ENCODE assay signal across 1 cellular context in the genomic region with DNA sequence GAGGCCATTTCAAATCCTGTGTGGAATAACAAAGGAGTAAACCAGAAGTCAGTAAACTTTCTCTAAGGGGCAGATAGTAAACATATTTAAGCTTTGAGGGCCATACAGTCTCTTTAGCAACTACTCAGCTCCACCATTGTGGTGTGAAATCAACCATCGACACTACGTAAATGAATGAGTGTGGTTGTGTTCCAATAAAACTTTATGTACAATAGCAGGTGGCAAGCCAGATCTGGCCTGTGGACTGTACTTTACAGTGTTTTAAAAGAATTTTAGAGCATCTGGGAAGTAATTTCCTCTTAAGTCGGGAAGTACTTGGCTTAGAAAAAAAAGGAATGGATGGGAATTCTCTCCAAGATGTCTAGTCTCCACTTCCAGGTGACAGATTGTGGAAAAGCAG.
TF ChIP-seq lines count a peak whose summit lies in the region.

No MANE protein-coding gene starts in this region.

TF ChIP-seq in GM23338, 12 proteins besides CTCF, POLR2A, EP300 and RAD21 (continued from another document):
- TF ChIP-seq, protein P1, sequence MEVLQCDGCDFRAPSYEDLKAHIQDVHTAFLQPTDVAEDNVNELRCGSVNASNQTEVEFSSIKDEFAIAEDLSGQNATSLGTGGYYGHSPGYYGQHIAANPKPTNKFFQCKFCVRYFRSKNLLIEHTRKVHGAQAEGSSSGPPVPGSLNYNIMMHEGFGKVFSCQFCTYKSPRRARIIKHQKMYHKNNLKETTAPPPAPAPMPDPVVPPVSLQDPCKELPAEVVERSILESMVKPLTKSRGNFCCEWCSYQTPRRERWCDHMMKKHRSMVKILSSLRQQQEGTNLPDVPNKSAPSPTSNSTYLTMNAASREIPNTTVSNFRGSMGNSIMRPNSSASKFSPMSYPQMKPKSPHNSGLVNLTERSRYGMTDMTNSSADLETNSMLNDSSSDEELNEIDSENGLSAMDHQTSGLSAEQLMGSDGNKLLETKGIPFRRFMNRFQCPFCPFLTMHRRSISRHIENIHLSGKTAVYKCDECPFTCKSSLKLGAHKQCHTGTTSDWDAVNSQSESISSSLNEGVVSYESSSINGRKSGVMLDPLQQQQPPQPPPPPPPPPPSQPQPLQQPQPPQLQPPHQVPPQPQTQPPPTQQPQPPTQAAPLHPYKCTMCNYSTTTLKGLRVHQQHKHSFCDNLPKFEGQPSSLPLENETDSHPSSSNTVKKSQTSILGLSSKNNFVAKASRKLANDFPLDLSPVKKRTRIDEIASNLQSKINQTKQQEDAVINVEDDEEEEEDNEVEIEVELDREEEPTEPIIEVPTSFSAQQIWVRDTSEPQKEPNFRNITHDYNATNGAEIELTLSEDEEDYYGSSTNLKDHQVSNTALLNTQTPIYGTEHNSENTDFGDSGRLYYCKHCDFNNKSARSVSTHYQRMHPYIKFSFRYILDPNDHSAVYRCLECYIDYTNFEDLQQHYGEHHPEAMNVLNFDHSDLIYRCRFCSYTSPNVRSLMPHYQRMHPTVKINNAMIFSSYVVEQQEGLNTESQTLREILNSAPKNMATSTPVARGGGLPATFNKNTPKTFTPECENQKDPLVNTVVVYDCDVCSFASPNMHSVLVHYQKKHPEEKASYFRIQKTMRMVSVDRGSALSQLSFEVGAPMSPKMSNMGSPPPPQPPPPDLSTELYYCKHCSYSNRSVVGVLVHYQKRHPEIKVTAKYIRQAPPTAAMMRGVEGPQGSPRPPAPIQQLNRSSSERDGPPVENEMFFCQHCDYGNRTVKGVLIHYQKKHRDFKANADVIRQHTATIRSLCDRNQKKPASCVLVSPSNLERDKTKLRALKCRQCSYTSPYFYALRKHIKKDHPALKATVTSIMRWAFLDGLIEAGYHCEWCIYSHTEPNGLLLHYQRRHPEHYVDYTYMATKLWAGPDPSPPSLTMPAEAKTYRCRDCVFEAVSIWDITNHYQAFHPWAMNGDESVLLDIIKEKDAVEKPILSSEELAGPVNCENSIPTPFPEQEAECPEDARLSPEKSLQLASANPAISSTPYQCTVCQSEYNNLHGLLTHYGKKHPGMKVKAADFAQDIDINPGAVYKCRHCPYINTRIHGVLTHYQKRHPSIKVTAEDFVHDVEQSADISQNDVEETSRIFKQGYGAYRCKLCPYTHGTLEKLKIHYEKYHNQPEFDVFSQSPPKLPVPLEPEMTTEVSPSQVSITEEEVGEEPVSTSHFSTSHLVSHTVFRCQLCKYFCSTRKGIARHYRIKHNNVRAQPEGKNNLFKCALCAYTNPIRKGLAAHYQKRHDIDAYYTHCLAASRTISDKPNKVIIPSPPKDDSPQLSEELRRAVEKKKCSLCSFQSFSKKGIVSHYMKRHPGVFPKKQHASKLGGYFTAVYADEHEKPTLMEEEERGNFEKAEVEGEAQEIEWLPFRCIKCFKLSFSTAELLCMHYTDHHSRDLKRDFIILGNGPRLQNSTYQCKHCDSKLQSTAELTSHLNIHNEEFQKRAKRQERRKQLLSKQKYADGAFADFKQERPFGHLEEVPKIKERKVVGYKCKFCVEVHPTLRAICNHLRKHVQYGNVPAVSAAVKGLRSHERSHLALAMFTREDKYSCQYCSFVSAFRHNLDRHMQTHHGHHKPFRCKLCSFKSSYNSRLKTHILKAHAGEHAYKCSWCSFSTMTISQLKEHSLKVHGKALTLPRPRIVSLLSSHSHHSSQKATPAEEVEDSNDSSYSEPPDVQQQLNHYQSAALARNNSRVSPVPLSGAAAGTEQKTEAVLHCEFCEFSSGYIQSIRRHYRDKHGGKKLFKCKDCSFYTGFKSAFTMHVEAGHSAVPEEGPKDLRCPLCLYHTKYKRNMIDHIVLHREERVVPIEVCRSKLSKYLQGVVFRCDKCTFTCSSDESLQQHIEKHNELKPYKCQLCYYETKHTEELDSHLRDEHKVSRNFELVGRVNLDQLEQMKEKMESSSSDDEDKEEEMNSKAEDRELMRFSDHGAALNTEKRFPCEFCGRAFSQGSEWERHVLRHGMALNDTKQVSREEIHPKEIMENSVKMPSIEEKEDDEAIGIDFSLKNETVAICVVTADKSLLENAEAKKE (CRISPR knock-in tag; IDR thresholded peaks at IDR 0.05) = no peak
- TF ChIP-seq, protein P2, sequence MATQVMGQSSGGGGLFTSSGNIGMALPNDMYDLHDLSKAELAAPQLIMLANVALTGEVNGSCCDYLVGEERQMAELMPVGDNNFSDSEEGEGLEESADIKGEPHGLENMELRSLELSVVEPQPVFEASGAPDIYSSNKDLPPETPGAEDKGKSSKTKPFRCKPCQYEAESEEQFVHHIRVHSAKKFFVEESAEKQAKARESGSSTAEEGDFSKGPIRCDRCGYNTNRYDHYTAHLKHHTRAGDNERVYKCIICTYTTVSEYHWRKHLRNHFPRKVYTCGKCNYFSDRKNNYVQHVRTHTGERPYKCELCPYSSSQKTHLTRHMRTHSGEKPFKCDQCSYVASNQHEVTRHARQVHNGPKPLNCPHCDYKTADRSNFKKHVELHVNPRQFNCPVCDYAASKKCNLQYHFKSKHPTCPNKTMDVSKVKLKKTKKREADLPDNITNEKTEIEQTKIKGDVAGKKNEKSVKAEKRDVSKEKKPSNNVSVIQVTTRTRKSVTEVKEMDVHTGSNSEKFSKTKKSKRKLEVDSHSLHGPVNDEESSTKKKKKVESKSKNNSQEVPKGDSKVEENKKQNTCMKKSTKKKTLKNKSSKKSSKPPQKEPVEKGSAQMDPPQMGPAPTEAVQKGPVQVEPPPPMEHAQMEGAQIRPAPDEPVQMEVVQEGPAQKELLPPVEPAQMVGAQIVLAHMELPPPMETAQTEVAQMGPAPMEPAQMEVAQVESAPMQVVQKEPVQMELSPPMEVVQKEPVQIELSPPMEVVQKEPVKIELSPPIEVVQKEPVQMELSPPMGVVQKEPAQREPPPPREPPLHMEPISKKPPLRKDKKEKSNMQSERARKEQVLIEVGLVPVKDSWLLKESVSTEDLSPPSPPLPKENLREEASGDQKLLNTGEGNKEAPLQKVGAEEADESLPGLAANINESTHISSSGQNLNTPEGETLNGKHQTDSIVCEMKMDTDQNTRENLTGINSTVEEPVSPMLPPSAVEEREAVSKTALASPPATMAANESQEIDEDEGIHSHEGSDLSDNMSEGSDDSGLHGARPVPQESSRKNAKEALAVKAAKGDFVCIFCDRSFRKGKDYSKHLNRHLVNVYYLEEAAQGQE (IDR thresholded peaks at IDR 0.05; ENCODE audit: unreplicated experiment) = no peak
- TF ChIP-seq STAT1 (IDR thresholded peaks at IDR 0.05; ENCODE audit: unreplicated experiment) = no peak
